Comparison of ENCODE assay signal across 14 cellular contexts in genomic region chr9:14263707-14264483, GRCh38. TPM values are rescaled to one million over a fixed set of nuclear protein-coding genes. Genes with fewer than 3 reads are reported as not detected.
DNase-seq lines count a peak whose midpoint lies in the region; ATAC-seq, FAIRE-seq and TF ChIP-seq lines count a peak whose summit lies in the region.
"Had no signal": no experiment of that assay in that cellular context is flagged by ENCODE, and none has a peak within 500 bp of the region (broad histone marks: within the 10 kb centered on the region; RNA-seq: fewer than 3 reads in every experiment).

No MANE protein-coding gene starts in this region.

- dilution Hi-C loops in keratinocyte (cut with MboI; ENCODE audit: extremely low pct_ligation_motif_present, low sequenced_read_pairs): no loop called here

- TF ChIP-seq CTCF in HEK293 (tag by site-specific recombination; IDR thresholded peaks at IDR 0.05) (no peak), keratinocyte (optimal IDR thresholded peaks at IDR 0.05 in 1 of 3, IDR thresholded peaks at IDR 0.05 in 1 of 3, conservative IDR thresholded peaks at IDR 0.05 in 1 of 3; ENCODE audit: extremely low read depth in 1 of 3, insufficient read depth in 2 of 3, low read length in 3 of 3) (no peak), psoas muscle (IDR thresholded peaks at IDR 0.05) (no peak)
- TF ChIP-seq CTCF in activated CD8-positive, alpha-beta T cell treated with anti-CD3 and anti-CD28 coated beads for 36 hours (IDR thresholded peaks at IDR 0.05): no peak

- no peaks in the 10 kb centered on the region for H3K36me3 Mint-ChIP-seq in activated CD8-positive, alpha-beta T cell treated with anti-CD3 and anti-CD28 coated beads for 36 hours (ENCODE audit: low read depth)
- H3K36me3 Mint-ChIP-seq: CD14-positive monocyte had no signal

- peaks cover 2% of the 10 kb centered on the region for H4K20me1 ChIP-seq in keratinocyte (ENCODE audit: control insufficient read depth, extremely low read depth, insufficient read depth, low read length)

- H3K4me2 ChIP-seq in keratinocyte (ENCODE audit: control insufficient read depth, extremely low read depth, insufficient read depth, low read depth, low read length): peak overlapping the region; percentile 96

- DNase-seq in keratinocyte (ENCODE audit: low read depth, low spot score) (no peak), psoas muscle (no peak), glomerular visceral epithelial cell (ENCODE audit: extremely low spot score) (no peak), H4 (ENCODE audit: low spot score) (no peak)
- DNase-seq in activated CD8-positive, alpha-beta T cell treated with anti-CD3 and anti-CD28 coated beads for 36 hours: no peak
- DNase-seq: DMS79 treated with DMSO at 0.1 percent for 48 hours, H7, NCI-H1092 treated with DMSO at 0.1 percent for 48 hours, NCI-H2081, Right ventricle myocardium superior had no signal

- H3K9ac ChIP-seq in keratinocyte (ENCODE audit: control insufficient read depth, extremely low read depth, insufficient read depth, low read length): peak overlapping the region; percentile 47

- H3K9me3 Mint-ChIP-seq in activated CD8-positive, alpha-beta T cell treated with anti-CD3 and anti-CD28 coated beads for 36 hours: no peaks in the 10 kb centered on the region

- FAIRE-seq in keratinocyte (lab: Jason Lieb, UNC): peak; percentile 57
- FAIRE-seq: RCC 7860 had no signal

- H3K4me1 Mint-ChIP-seq in activated CD8-positive, alpha-beta T cell treated with anti-CD3 and anti-CD28 coated beads for 36 hours (ENCODE audit: low read depth): no peaks in the 10 kb centered on the region
- H3K4me1 Mint-ChIP-seq: CD14-positive monocyte had no signal

- WGBS in psoas muscle, 3 donors: 43 to 60% (median 52%) methylated on average over 7 of the region's 7 CpGs

- peaks cover 42% of the 10 kb centered on the region for H3K79me2 ChIP-seq in ACC112 (ENCODE audit: control insufficient read depth, insufficient read depth, low read length, unreplicated experiment)
- peaks cover 17% of the 10 kb centered on the region for H3K79me2 ChIP-seq in keratinocyte (ENCODE audit: control insufficient read depth, insufficient read depth, low read length)

- H3K27ac ChIP-seq in ACC112 (ENCODE audit: low read depth, low read length): no peak overlapping the region
- no peak overlapping the region for H3K27ac ChIP-seq in HEK293 (ENCODE audit: extremely low read depth, low read depth, low read length)
- H3K27ac ChIP-seq in keratinocyte (ENCODE audit: control insufficient read depth, insufficient read depth, low read length): peak overlapping the region; percentile 52
- peak overlapping the region; percentile 15 for H3K27ac ChIP-seq in psoas muscle

- intact Hi-C loops in psoas muscle (cut with DNase I): no loop called here
- intact Hi-C loops in activated CD8-positive, alpha-beta T cell treated with anti-CD3 and anti-CD28 coated beads for 36 hours (cut with micrococcal nuclease): no loop called here

- H3K27me3 Mint-ChIP-seq in activated CD8-positive, alpha-beta T cell treated with anti-CD3 and anti-CD28 coated beads for 36 hours: peaks cover 1% of the 10 kb centered on the region

- CTCF ChIA-PET in HEK293 (lab: Yijun Ruan, JAX): no interaction called here
- CTCF ChIA-PET in activated CD8-positive, alpha-beta T cell treated with anti-CD3 and anti-CD28 coated beads for 36 hours (lab: Charles Lee): no interaction called here

- POLR2A ChIA-PET in HEK293 (lab: Yijun Ruan, JAX): no interaction called here
- POLR2A ChIA-PET in activated CD8-positive, alpha-beta T cell treated with anti-CD3 and anti-CD28 coated beads for 36 hours (lab: Charles Lee): no interaction called here

- no peak for ATAC-seq in psoas muscle
- no peak for ATAC-seq in activated CD8-positive, alpha-beta T cell treated with anti-CD3 and anti-CD28 coated beads for 36 hours

- H3K36me3 ChIP-seq in ACC112 (ENCODE audit: insufficient read depth, low read length): peaks cover 15% of the 10 kb centered on the region
- no peaks in the 10 kb centered on the region for H3K36me3 ChIP-seq in HEK293 (ENCODE audit: control insufficient read depth in 2 of 2, insufficient read depth in 1 of 2, low read length in 2 of 2)
- no peaks in the 10 kb centered on the region for H3K36me3 ChIP-seq in keratinocyte (ENCODE audit: control insufficient read depth in 2 of 2, extremely low read depth in 1 of 2, insufficient read depth in 2 of 2, low read length in 2 of 2)
- H3K36me3 ChIP-seq in psoas muscle (ENCODE audit: insufficient read depth in 1 of 2, low read depth in 1 of 2): no peaks in the 10 kb centered on the region

- no peak overlapping the region for H3K4me3 Mint-ChIP-seq in activated CD8-positive, alpha-beta T cell treated with anti-CD3 and anti-CD28 coated beads for 36 hours
- H3K4me3 Mint-ChIP-seq: CD14-positive monocyte had no signal

- H3K9me3 ChIP-seq in HEK293 (ENCODE audit: control insufficient read depth, insufficient read depth, low read depth, low read length) (no peaks in the 10 kb centered on the region), keratinocyte (ENCODE audit: control insufficient read depth, low read depth, low read length) (no peaks in the 10 kb centered on the region), psoas muscle (no peaks in the 10 kb centered on the region)

- peaks cover 4% of the 10 kb centered on the region for H3K9me1 ChIP-seq in keratinocyte (ENCODE audit: control insufficient read depth, extremely low read depth, insufficient read depth, low read length)

- H3K4me1 ChIP-seq in ACC112 (ENCODE audit: control insufficient read depth, insufficient read depth, low read length, unreplicated experiment) (peaks cover 22% of the 10 kb centered on the region), HEK293 (ENCODE audit: control insufficient read depth, insufficient read depth, low read length) (peaks cover 5% of the 10 kb centered on the region; the same call in 1 of the 2 replicates), keratinocyte (ENCODE audit: control insufficient read depth, extremely low read depth, insufficient read depth, low read length) (peaks cover 35% of the 10 kb centered on the region), psoas muscle (peaks cover 29% of the 10 kb centered on the region)

- H2AFZ ChIP-seq in ACC112 (ENCODE audit: low read length, unreplicated experiment): no peak overlapping the region
- H2AFZ ChIP-seq in keratinocyte (ENCODE audit: control insufficient read depth, low read length): no peak overlapping the region

- H3K27ac Mint-ChIP-seq in activated CD8-positive, alpha-beta T cell treated with anti-CD3 and anti-CD28 coated beads for 36 hours: no peak overlapping the region
- H3K27ac Mint-ChIP-seq: CD14-positive monocyte had no signal

- no peaks in the 10 kb centered on the region for H3K27me3 ChIP-seq in ACC112 (ENCODE audit: insufficient read depth, low read length)
- no peaks in the 10 kb centered on the region for H3K27me3 ChIP-seq in keratinocyte (ENCODE audit: control insufficient read depth, extremely low read depth, insufficient read depth, low read length)
- no peaks in the 10 kb centered on the region for H3K27me3 ChIP-seq in psoas muscle (ENCODE audit: insufficient read depth in 3 of 3, low read length in 2 of 3)

- H3K4me3 ChIP-seq in ACC112 (ENCODE audit: low read depth, low read length) (peak overlapping the region; percentile 59), HEK293 (ENCODE audit: low read depth, low read length) (no peak overlapping the region), keratinocyte (ENCODE audit: control insufficient read depth in 2 of 3, extremely low read depth in 1 of 3, insufficient read depth in 2 of 3, low read depth in 1 of 3, low read length in 3 of 3) (peak overlapping the region in 2 of 3 experiments; percentile 62 to 66), psoas muscle (peak overlapping the region; percentile 23)

TF ChIP-seq in HEK293, 187 proteins besides CTCF, POLR2A, EP300 and RAD21:
- TF ChIP-seq, protein P1, sequence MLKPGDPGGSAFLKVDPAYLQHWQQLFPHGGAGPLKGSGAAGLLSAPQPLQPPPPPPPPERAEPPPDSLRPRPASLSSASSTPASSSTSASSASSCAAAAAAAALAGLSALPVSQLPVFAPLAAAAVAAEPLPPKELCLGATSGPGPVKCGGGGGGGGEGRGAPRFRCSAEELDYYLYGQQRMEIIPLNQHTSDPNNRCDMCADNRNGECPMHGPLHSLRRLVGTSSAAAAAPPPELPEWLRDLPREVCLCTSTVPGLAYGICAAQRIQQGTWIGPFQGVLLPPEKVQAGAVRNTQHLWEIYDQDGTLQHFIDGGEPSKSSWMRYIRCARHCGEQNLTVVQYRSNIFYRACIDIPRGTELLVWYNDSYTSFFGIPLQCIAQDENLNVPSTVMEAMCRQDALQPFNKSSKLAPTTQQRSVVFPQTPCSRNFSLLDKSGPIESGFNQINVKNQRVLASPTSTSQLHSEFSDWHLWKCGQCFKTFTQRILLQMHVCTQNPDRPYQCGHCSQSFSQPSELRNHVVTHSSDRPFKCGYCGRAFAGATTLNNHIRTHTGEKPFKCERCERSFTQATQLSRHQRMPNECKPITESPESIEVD (tag by site-specific recombination; IDR thresholded peaks at IDR 0.05): peak; percentile 29; the same call in 1 of the 2 replicates
- TF ChIP-seq SP2 (tag by site-specific recombination; IDR thresholded peaks at IDR 0.05): no peak

RNA-seq across cellular contexts. Expression of gene NFIB, which starts 50.0 kb away (rescaled TPM):
- 3.6 to 23.1 TPM (median 8.9 TPM) in 3 replicates for polyA plus RNA-seq in keratinocyte
- polyA plus RNA-seq in keratinocyte (2011; ENCODE audit: low read depth): 12.3 TPM
- polyA plus RNA-seq in keratinocyte (2011; cell fraction: cytosol; rRNA removed): 7.3 and 10.7 TPM in 2 replicates
- polyA plus RNA-seq in keratinocyte (2011; cell fraction: nucleus; rRNA removed): 25.9 and 27.8 TPM in 2 replicates
- 9.5 and 16.1 TPM in 2 replicates for polyA plus RNA-seq in keratinocyte (2012; ENCODE audit: low replicate concordance)
- 18.4 to 56.7 TPM (median 39.1 TPM) in 3 replicates for polyA minus RNA-seq in keratinocyte
- 9.4 TPM for polyA minus RNA-seq in keratinocyte (2011; cell fraction: cytosol; rRNA and poly(A)+ RNA removed)
- 19.2 and 58.1 TPM in 2 replicates for polyA minus RNA-seq in keratinocyte (2011; cell fraction: nucleus; rRNA and poly(A)+ RNA removed)
- 10 to 100 TPM; 35.0 to 65.1 (median 47.3) TPM for total RNA-seq in psoas muscle
- 10 to 100 TPM in 1 of 3 donors, 1 to 10 TPM in 2; 5.8 to 17.1 (median 6.1) TPM for polyA plus RNA-seq in psoas muscle
- total RNA-seq in activated CD8-positive, alpha-beta T cell treated with anti-CD3 and anti-CD28 coated beads for 36 hours: not detected
- total RNA-seq in H4 (2014; rRNA removed; shearing (Covaris generic)): 10.2 and 11.3 TPM in 2 replicates
- polyA plus RNA-seq: CD14-positive monocyte had no signal

Comparison
In these comparisons a context has a peak if more than half of its experiments do, and no peak if none do; other contexts are left out.
1. H3K27ac ChIP-seq: peak in keratinocyte (single experiment) and psoas muscle (single experiment); none in ACC112 (single experiment) and HEK293 (single experiment).
2. RNA of gene NFIB, which starts 50.0 kb away (total RNA-seq): 35.0 to 65.1 TPM in psoas muscle and 10.2 to 11.3 TPM in H4; not detected in activated CD8-positive, alpha-beta T cell treated with anti-CD3 and anti-CD28 coated beads for 36 hours; every median in the first group is over 10 times any median in the second.